In genomic region chr19:49930483-49931011, GRCh38 we compare ENCODE assay signal across 8 cellular contexts. TPM values are rescaled to one million over a fixed set of nuclear protein-coding genes. Genes with fewer than 3 reads are reported as not detected.
DNase-seq lines count a peak whose midpoint lies in the region; ATAC-seq, FAIRE-seq and TF ChIP-seq lines count a peak whose summit lies in the region.

No MANE protein-coding gene starts in this region.

- DNase-seq in activated naive CD4-positive, alpha-beta T cell treated with anti-CD3 and anti-CD28 coated beads for 36 hours: peak; percentile 23
- DNase-seq in activated naive CD4-positive, alpha-beta T cell treated with anti-CD3 and anti-CD28 coated beads, Interleukin-2, amount 50 U/mL, for 16 hours: no peak
- no peak for DNase-seq in activated naive CD8-positive, alpha-beta T cell treated with anti-CD3 and anti-CD28 coated beads for 36 hours
- DNase-seq in keratinocyte (ENCODE audit: low read depth, low spot score) (no peak), type B pancreatic cell (ENCODE audit: extremely low spot score, unreplicated experiment) (no peak), LoVo (ENCODE audit: low spot score) (no peak), Kasumi-1 (lab: John Stamatoyannopoulos, UW) (no peak)

- peaks cover 56% of the 10 kb centered on the region for H3K4me1 Mint-ChIP-seq in activated naive CD4-positive, alpha-beta T cell treated with anti-CD3 and anti-CD28 coated beads for 36 hours (ENCODE audit: low read depth)
- H3K4me1 Mint-ChIP-seq in activated naive CD8-positive, alpha-beta T cell treated with anti-CD3 and anti-CD28 coated beads for 36 hours: peaks cover 40% of the 10 kb centered on the region
- H3K4me1 Mint-ChIP-seq in type B pancreatic cell (ENCODE audit: unreplicated experiment): peaks cover 20% of the 10 kb centered on the region

- peaks cover 22% of the 10 kb centered on the region for H3K4me1 ChIP-seq in keratinocyte (ENCODE audit: control insufficient read depth, extremely low read depth, insufficient read depth, low read length)

- H3K27me3 ChIP-seq in keratinocyte (ENCODE audit: control insufficient read depth, extremely low read depth, insufficient read depth, low read length): no peaks in the 10 kb centered on the region

- H2AFZ ChIP-seq in keratinocyte (ENCODE audit: control insufficient read depth, low read length): no peak overlapping the region

- CTCF ChIA-PET in activated naive CD4-positive, alpha-beta T cell treated with anti-CD3 and anti-CD28 coated beads for 36 hours (lab: Charles Lee): interaction anchor here (0.6 kb wide), 2 partner anchors 14 to 56 kb away, joined by 3 to 4 read pairs; no protein-coding TSS in a partner anchor

- H3K27ac Mint-ChIP-seq in activated naive CD4-positive, alpha-beta T cell treated with anti-CD3 and anti-CD28 coated beads for 36 hours: peak overlapping the region; percentile 100
- no peak overlapping the region for H3K27ac Mint-ChIP-seq in activated naive CD8-positive, alpha-beta T cell treated with anti-CD3 and anti-CD28 coated beads for 36 hours
- H3K27ac Mint-ChIP-seq in type B pancreatic cell: peak overlapping the region; percentile 100

- intact Hi-C loops in activated naive CD4-positive, alpha-beta T cell treated with anti-CD3 and anti-CD28 coated beads for 36 hours (cut with micrococcal nuclease): no loop called here

- peaks cover 33% of the 10 kb centered on the region for H3K79me2 ChIP-seq in keratinocyte (ENCODE audit: control insufficient read depth, insufficient read depth, low read length)

- peak overlapping the region in 2 of 3 experiments; percentile 52 to 93 for H3K4me3 ChIP-seq in keratinocyte (ENCODE audit: control insufficient read depth in 2 of 3, extremely low read depth in 1 of 3, insufficient read depth in 2 of 3, low read depth in 1 of 3, low read length in 3 of 3)

- dilution Hi-C loops in keratinocyte (cut with MboI; ENCODE audit: extremely low pct_ligation_motif_present, low sequenced_read_pairs): no loop called here

- peaks cover 2% of the 10 kb centered on the region for H3K9me1 ChIP-seq in keratinocyte (ENCODE audit: control insufficient read depth, extremely low read depth, insufficient read depth, low read length)

- H3K27me3 Mint-ChIP-seq in activated naive CD4-positive, alpha-beta T cell treated with anti-CD3 and anti-CD28 coated beads for 36 hours (ENCODE audit: low read depth): no peaks in the 10 kb centered on the region
- peaks cover 10% of the 10 kb centered on the region for H3K27me3 Mint-ChIP-seq in activated naive CD8-positive, alpha-beta T cell treated with anti-CD3 and anti-CD28 coated beads for 36 hours
- H3K27me3 Mint-ChIP-seq in type B pancreatic cell: no peaks in the 10 kb centered on the region

- peaks cover 37% of the 10 kb centered on the region for H3K36me3 Mint-ChIP-seq in activated naive CD4-positive, alpha-beta T cell treated with anti-CD3 and anti-CD28 coated beads for 36 hours (ENCODE audit: low read depth)
- peaks cover 60% of the 10 kb centered on the region for H3K36me3 Mint-ChIP-seq in activated naive CD8-positive, alpha-beta T cell treated with anti-CD3 and anti-CD28 coated beads for 36 hours
- H3K36me3 Mint-ChIP-seq in type B pancreatic cell: peaks cover 25% of the 10 kb centered on the region

- no peak overlapping the region for H3K9ac ChIP-seq in keratinocyte (ENCODE audit: control insufficient read depth, extremely low read depth, insufficient read depth, low read length)

- no peaks in the 10 kb centered on the region for H3K9me3 Mint-ChIP-seq in activated naive CD4-positive, alpha-beta T cell treated with anti-CD3 and anti-CD28 coated beads for 36 hours
- peaks cover 5% of the 10 kb centered on the region for H3K9me3 Mint-ChIP-seq in activated naive CD8-positive, alpha-beta T cell treated with anti-CD3 and anti-CD28 coated beads for 36 hours
- H3K9me3 Mint-ChIP-seq in type B pancreatic cell: peaks cover 4% of the 10 kb centered on the region

- H3K27ac ChIP-seq in keratinocyte (ENCODE audit: control insufficient read depth, insufficient read depth, low read length): no peak overlapping the region

- H3K36me3 ChIP-seq in keratinocyte (ENCODE audit: control insufficient read depth in 2 of 2, extremely low read depth in 1 of 2, insufficient read depth in 2 of 2, low read length in 2 of 2): peaks cover 5 to 19% of the 10 kb centered on the region in 2 experiments

- peaks cover under 1% of the 10 kb centered on the region for H4K20me1 ChIP-seq in keratinocyte (ENCODE audit: control insufficient read depth, extremely low read depth, insufficient read depth, low read length)

- H3K4me2 ChIP-seq in keratinocyte (ENCODE audit: control insufficient read depth, extremely low read depth, insufficient read depth, low read depth, low read length): peak overlapping the region; percentile 88

- no peaks in the 10 kb centered on the region for H3K9me3 ChIP-seq in keratinocyte (ENCODE audit: control insufficient read depth, low read depth, low read length)

- no peak for ATAC-seq in HG03469 (IDR thresholded peaks at IDR 0.05; ENCODE audit: unreplicated experiment)

- no peak for TF ChIP-seq CTCF in keratinocyte (optimal IDR thresholded peaks at IDR 0.05 in 1 of 3, IDR thresholded peaks at IDR 0.05 in 1 of 3, conservative IDR thresholded peaks at IDR 0.05 in 1 of 3; ENCODE audit: extremely low read depth in 1 of 3, insufficient read depth in 2 of 3, low read length in 3 of 3)
- no peak for TF ChIP-seq CTCF in type B pancreatic cell (conservative IDR thresholded peaks at IDR 0.05)

- H3K4me3 Mint-ChIP-seq in activated naive CD4-positive, alpha-beta T cell treated with anti-CD3 and anti-CD28 coated beads for 36 hours: peak overlapping the region; percentile 89
- H3K4me3 Mint-ChIP-seq in activated naive CD8-positive, alpha-beta T cell treated with anti-CD3 and anti-CD28 coated beads for 36 hours: peak overlapping the region; percentile 97
- H3K4me3 Mint-ChIP-seq in type B pancreatic cell: peak overlapping the region; percentile 98

- FAIRE-seq in keratinocyte (lab: Jason Lieb, UNC): no peak

RNA-seq across cellular contexts. Expression of gene NUP62, which starts 1.2 kb away (rescaled TPM):
- 10 to 100 TPM; 89.2 to 92.5 TPM for total RNA-seq in activated naive CD4-positive, alpha-beta T cell treated with anti-CD3 and anti-CD28 coated beads for 36 hours
- 100 to 1,000 TPM; 164 to 179 TPM for total RNA-seq in activated naive CD8-positive, alpha-beta T cell treated with anti-CD3 and anti-CD28 coated beads for 36 hours
- polyA plus RNA-seq in keratinocyte: 10.1 to 16.6 TPM (median 12.9 TPM) in 3 replicates
- 14.5 TPM for polyA plus RNA-seq in keratinocyte (2011; ENCODE audit: low read depth)
- polyA plus RNA-seq in keratinocyte (2011; cell fraction: cytosol; rRNA removed): 10.1 and 17.1 TPM in 2 replicates
- polyA plus RNA-seq in keratinocyte (2011; cell fraction: nucleus; rRNA removed): 22.4 and 28.4 TPM in 2 replicates
- 17.2 and 41.7 TPM in 2 replicates for polyA plus RNA-seq in keratinocyte (2012; ENCODE audit: low replicate concordance)
- polyA minus RNA-seq in keratinocyte: 11.5 to 38.0 TPM (median 12.1 TPM) in 3 replicates
- 12.5 TPM for polyA minus RNA-seq in keratinocyte (2011; cell fraction: cytosol; rRNA and poly(A)+ RNA removed)
- 10.7 and 16.8 TPM in 2 replicates for polyA minus RNA-seq in keratinocyte (2011; cell fraction: nucleus; rRNA and poly(A)+ RNA removed)
- 77.4 and 88.8 TPM in 2 replicates for total RNA-seq in type B pancreatic cell (ENCODE audit: low replicate concordance)

RNA-seq across cellular contexts. Expression of gene ATF5, which starts 1.5 kb away (rescaled TPM):
- total RNA-seq in activated naive CD4-positive, alpha-beta T cell treated with anti-CD3 and anti-CD28 coated beads for 36 hours: 1 to 10 TPM; 8.0 to 8.8 TPM
- total RNA-seq in activated naive CD8-positive, alpha-beta T cell treated with anti-CD3 and anti-CD28 coated beads for 36 hours: 10 to 100 TPM; 23.4 to 25.4 TPM
- 4.6 to 9.3 TPM (median 6.0 TPM) in 3 replicates for polyA plus RNA-seq in keratinocyte
- 6.5 TPM for polyA plus RNA-seq in keratinocyte (2011; ENCODE audit: low read depth)
- 5.7 and 10.2 TPM in 2 replicates for polyA plus RNA-seq in keratinocyte (2011; cell fraction: cytosol; rRNA removed)
- polyA plus RNA-seq in keratinocyte (2011; cell fraction: nucleus; rRNA removed): 10.3 and 10.6 TPM in 2 replicates
- polyA plus RNA-seq in keratinocyte (2012; ENCODE audit: low replicate concordance): 12.1 and 19.1 TPM in 2 replicates
- 1.1 to 3.5 TPM (median 2.1 TPM) in 3 replicates for polyA minus RNA-seq in keratinocyte
- 10.9 TPM for polyA minus RNA-seq in keratinocyte (2011; cell fraction: cytosol; rRNA and poly(A)+ RNA removed)
- polyA minus RNA-seq in keratinocyte (2011; cell fraction: nucleus; rRNA and poly(A)+ RNA removed): 1.6 and 1.8 TPM in 2 replicates
- total RNA-seq in type B pancreatic cell (ENCODE audit: low replicate concordance): 18.1 and 21.4 TPM in 2 replicates

RNA-seq across cellular contexts. Expression of gene SIGLEC11, which starts 30.4 kb away (rescaled TPM):
- total RNA-seq in activated naive CD4-positive, alpha-beta T cell treated with anti-CD3 and anti-CD28 coated beads for 36 hours: not detected
- total RNA-seq in activated naive CD8-positive, alpha-beta T cell treated with anti-CD3 and anti-CD28 coated beads for 36 hours: not detected
- not detected in 3 replicates for polyA plus RNA-seq in keratinocyte
- polyA plus RNA-seq in keratinocyte (2011; ENCODE audit: low read depth): not detected
- polyA plus RNA-seq in keratinocyte (2011; cell fraction: cytosol; rRNA removed): not detected in 2 replicates
- not detected in 2 replicates for polyA plus RNA-seq in keratinocyte (2011; cell fraction: nucleus; rRNA removed)
- polyA plus RNA-seq in keratinocyte (2012; ENCODE audit: low replicate concordance): not detected in 2 replicates
- polyA minus RNA-seq in keratinocyte: not detected in 3 replicates
- polyA minus RNA-seq in keratinocyte (2011; cell fraction: cytosol; rRNA and poly(A)+ RNA removed): not detected
- polyA minus RNA-seq in keratinocyte (2011; cell fraction: nucleus; rRNA and poly(A)+ RNA removed): not detected in 2 replicates
- total RNA-seq in type B pancreatic cell (ENCODE audit: low replicate concordance): 0.27 and 0.36 TPM in 2 replicates

RNA-seq across cellular contexts. Expression of gene IL4I1, which starts 33.9 kb away (rescaled TPM):
- total RNA-seq in activated naive CD4-positive, alpha-beta T cell treated with anti-CD3 and anti-CD28 coated beads for 36 hours: 1 to 10 TPM; 7.2 to 7.5 TPM
- 1 to 10 TPM; 2.3 to 2.9 TPM for total RNA-seq in activated naive CD8-positive, alpha-beta T cell treated with anti-CD3 and anti-CD28 coated beads for 36 hours
- 0.09 to 0.22 TPM (median 0.13 TPM) in 3 replicates for polyA plus RNA-seq in keratinocyte
- polyA plus RNA-seq in keratinocyte (2011; ENCODE audit: low read depth): not detected
- not detected in 2 replicates for polyA plus RNA-seq in keratinocyte (2011; cell fraction: cytosol; rRNA removed)
- not detected in 2 replicates for polyA plus RNA-seq in keratinocyte (2011; cell fraction: nucleus; rRNA removed)
- 0.31 TPM in 1 of 2 replicates, not detected in the other for polyA plus RNA-seq in keratinocyte (2012; ENCODE audit: low replicate concordance)
- not detected in 3 replicates for polyA minus RNA-seq in keratinocyte
- polyA minus RNA-seq in keratinocyte (2011; cell fraction: cytosol; rRNA and poly(A)+ RNA removed): not detected
- not detected in 2 replicates for polyA minus RNA-seq in keratinocyte (2011; cell fraction: nucleus; rRNA and poly(A)+ RNA removed)
- total RNA-seq in type B pancreatic cell (ENCODE audit: low replicate concordance): 0.58 and 0.74 TPM in 2 replicates

RNA-seq across cellular contexts. Expression of gene TBC1D17, which starts 53.0 kb away (rescaled TPM):
- total RNA-seq in activated naive CD4-positive, alpha-beta T cell treated with anti-CD3 and anti-CD28 coated beads for 36 hours: 10 to 100 TPM; 29.8 to 32.4 TPM
- 10 to 100 TPM; 22.6 to 24.0 TPM for total RNA-seq in activated naive CD8-positive, alpha-beta T cell treated with anti-CD3 and anti-CD28 coated beads for 36 hours
- 9.0 to 25.6 TPM (median 9.4 TPM) in 3 replicates for polyA plus RNA-seq in keratinocyte
- 5.1 TPM for polyA plus RNA-seq in keratinocyte (2011; ENCODE audit: low read depth)
- polyA plus RNA-seq in keratinocyte (2011; cell fraction: cytosol; rRNA removed): 15.5 and 20.2 TPM in 2 replicates
- polyA plus RNA-seq in keratinocyte (2011; cell fraction: nucleus; rRNA removed): 19.6 and 29.7 TPM in 2 replicates
- polyA plus RNA-seq in keratinocyte (2012; ENCODE audit: low replicate concordance): 22.6 and 24.6 TPM in 2 replicates
- 9.2 to 31.4 TPM (median 11.6 TPM) in 3 replicates for polyA minus RNA-seq in keratinocyte
- polyA minus RNA-seq in keratinocyte (2011; cell fraction: cytosol; rRNA and poly(A)+ RNA removed): 19.8 TPM
- 12.9 and 17.7 TPM in 2 replicates for polyA minus RNA-seq in keratinocyte (2011; cell fraction: nucleus; rRNA and poly(A)+ RNA removed)
- 33.9 and 45.9 TPM in 2 replicates for total RNA-seq in type B pancreatic cell (ENCODE audit: low replicate concordance)
